ENCODE assay signal across 1 cellular context in the genomic region with DNA sequence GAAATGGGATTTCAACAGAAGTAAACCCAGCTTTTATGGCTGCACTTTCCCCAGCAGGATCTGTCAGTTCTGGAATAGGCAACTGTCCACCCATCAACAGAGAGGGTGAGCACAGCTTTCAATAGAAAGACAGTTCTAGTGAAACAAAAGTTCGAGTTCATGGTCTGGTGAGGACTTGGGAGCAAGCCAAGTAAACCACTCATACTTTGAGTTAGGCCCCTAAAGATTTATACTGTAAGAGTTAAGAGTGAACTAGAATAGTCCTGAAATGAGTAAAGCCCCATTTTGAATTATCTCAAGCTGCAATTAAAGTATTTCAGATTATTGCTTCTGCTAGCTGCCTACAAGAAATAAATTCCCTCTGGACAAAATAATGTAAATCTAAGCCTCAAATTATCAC.
TF ChIP-seq lines count a peak whose summit lies in the region.

No MANE protein-coding gene starts in this region.

TF ChIP-seq in GM23338, 12 proteins besides CTCF, POLR2A, EP300 and RAD21:
- no peak for TF ChIP-seq ZNF462 (CRISPR knock-in tag; IDR thresholded peaks at IDR 0.05)
- no peak for TF ChIP-seq CREB1 (CRISPR knock-in tag; IDR thresholded peaks at IDR 0.05; ENCODE audit: low read depth)
- TF ChIP-seq POLR2AphosphoS5 (IDR thresholded peaks at IDR 0.05; ENCODE audit: low read depth), result no peak
- no peak for TF ChIP-seq ZNF331 (CRISPR knock-in tag; IDR thresholded peaks at IDR 0.05; ENCODE audit: low read depth)
- TF ChIP-seq EZH2 (IDR thresholded peaks at IDR 0.05; ENCODE audit: low read depth, unreplicated experiment), result no peak
- TF ChIP-seq JUNB (IDR thresholded peaks at IDR 0.05; ENCODE audit: unreplicated experiment), result no peak
- TF ChIP-seq EZH2phosphoT487 (IDR thresholded peaks at IDR 0.05; ENCODE audit: unreplicated experiment), result no peak
- no peak for TF ChIP-seq NANOG (IDR thresholded peaks at IDR 0.05; ENCODE audit: borderline replicate concordance)
- TF ChIP-seq, protein P1, sequence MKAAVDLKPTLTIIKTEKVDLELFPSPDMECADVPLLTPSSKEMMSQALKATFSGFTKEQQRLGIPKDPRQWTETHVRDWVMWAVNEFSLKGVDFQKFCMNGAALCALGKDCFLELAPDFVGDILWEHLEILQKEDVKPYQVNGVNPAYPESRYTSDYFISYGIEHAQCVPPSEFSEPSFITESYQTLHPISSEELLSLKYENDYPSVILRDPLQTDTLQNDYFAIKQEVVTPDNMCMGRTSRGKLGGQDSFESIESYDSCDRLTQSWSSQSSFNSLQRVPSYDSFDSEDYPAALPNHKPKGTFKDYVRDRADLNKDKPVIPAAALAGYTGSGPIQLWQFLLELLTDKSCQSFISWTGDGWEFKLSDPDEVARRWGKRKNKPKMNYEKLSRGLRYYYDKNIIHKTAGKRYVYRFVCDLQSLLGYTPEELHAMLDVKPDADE (IDR thresholded peaks at IDR 0.05), result no peak
- no peak for TF ChIP-seq ZNF114 (CRISPR knock-in tag; IDR thresholded peaks at IDR 0.05)
- no peak for TF ChIP-seq REST (IDR thresholded peaks at IDR 0.05; ENCODE audit: unreplicated experiment)
- TF ChIP-seq STAT1 (IDR thresholded peaks at IDR 0.05; ENCODE audit: unreplicated experiment), result no peak
